In genomic region chr3:133881492-133881891, GRCh38 we compare ENCODE assay signal across 19 cellular contexts. TPM values are rescaled to one million over a fixed set of nuclear protein-coding genes. Genes with fewer than 3 reads are reported as not detected.
"Had no signal": no experiment of that assay in that cellular context is flagged by ENCODE, and none has a peak within 500 bp of the region (broad histone marks: within the 10 kb centered on the region; RNA-seq: fewer than 3 reads in every experiment).

No MANE protein-coding gene starts in this region.

- H3K27me3 ChIP-seq: esophagus squamous epithelium, gastrocnemius medialis, ovary, right atrium auricular region, spleen, transverse colon had no signal

- ATAC-seq: gastrocnemius medialis, psoas muscle had no signal

- H3K4me3 ChIP-seq: esophagus squamous epithelium, gastrocnemius medialis, left ventricle myocardium inferior, ovary, psoas muscle, right atrium auricular region, SK-N-MC, spleen, transverse colon had no signal

- H3K4me3 Mint-ChIP-seq: activated B cell treated with CpG ODN at 0.5 μM for 24 hours; activated CD4-positive, alpha-beta T cell treated with anti-CD3 and anti-CD28 coated beads for 36 hours; activated naive CD4-positive, alpha-beta T cell treated with anti-CD3 and anti-CD28 coated beads, Interleukin-2, amount 50 U/mL, for 24 hours; central memory CD8-positive, alpha-beta T cell; natural killer cell had no signal

- H3K9me3 ChIP-seq: esophagus squamous epithelium, gastrocnemius medialis, ovary, psoas muscle had no signal

- H3K27ac Mint-ChIP-seq: activated B cell treated with CpG ODN at 0.5 μM for 24 hours; activated CD4-positive, alpha-beta T cell treated with anti-CD3 and anti-CD28 coated beads for 36 hours; activated naive CD4-positive, alpha-beta T cell treated with anti-CD3 and anti-CD28 coated beads, Interleukin-2, amount 50 U/mL, for 24 hours had no signal

- H3K36me3 ChIP-seq: esophagus squamous epithelium, gastrocnemius medialis, ovary, right atrium auricular region, spleen, transverse colon had no signal

- H3K27me3 Mint-ChIP-seq: activated CD4-positive, alpha-beta T cell treated with anti-CD3 and anti-CD28 coated beads for 36 hours had no signal

- H3K36me3 Mint-ChIP-seq: activated naive CD4-positive, alpha-beta T cell treated with anti-CD3 and anti-CD28 coated beads, Interleukin-2, amount 50 U/mL, for 24 hours had no signal

- DNase-seq: activated B cell treated with CpG ODN at 0.5 μM for 24 hours; activated CD4-positive, alpha-beta T cell treated with anti-CD3 and anti-CD28 coated beads for 36 hours; activated CD4-positive, alpha-beta T cell treated with anti-CD3 and anti-CD28 coated beads, Interleukin-2, amount 50 U/mL, for 4 hours; activated gamma-delta T cell; esophagus squamous epithelium; gastrocnemius medialis; hippocampal formation; left ventricle myocardium inferior; natural killer cell; ovary; psoas muscle; spleen; stimulated activated CD4-positive, alpha-beta T cell treated with anti-CD3 and anti-CD28 coated beads, Interleukin-4, amount 100 ng/mL, for 4 hours; SW 1271; transverse colon had no signal

- H3K4me1 Mint-ChIP-seq: activated B cell treated with CpG ODN at 0.5 μM for 24 hours had no signal

- H3K27ac ChIP-seq: esophagus squamous epithelium, gastrocnemius medialis, left ventricle myocardium inferior, ovary, psoas muscle, right atrium auricular region, SK-N-MC had no signal

- H3K4me1 ChIP-seq: esophagus squamous epithelium, gastrocnemius medialis, psoas muscle had no signal

RNA-seq across cellular contexts. Expression of gene RAB6B, which starts 14.2 kb away (rescaled TPM):
- total RNA-seq: activated B cell treated with CpG ODN at 0.5 μM for 24 hours had no signal
